8 cellular contexts compared by ENCODE assay signal in genomic region chr20:13105864-13106457, GRCh38.
DNase-seq lines count a peak whose midpoint lies in the region; ATAC-seq and TF ChIP-seq lines count a peak whose summit lies in the region.

No MANE protein-coding gene starts in this region.

- H3K9ac ChIP-seq in MM.1S (ENCODE audit: low read length): no peak overlapping the region

- no peaks in the 10 kb centered on the region for H3K9me2 ChIP-seq in MM.1S (replicated peaks; ENCODE audit: insufficient read depth, low read length)

- H3K4me1 ChIP-seq in MM.1S (ENCODE audit: low read length) (no peaks in the 10 kb centered on the region), vagina (peaks cover 6% of the 10 kb centered on the region)

- no peaks in the 10 kb centered on the region for H3K79me2 ChIP-seq in MM.1S (ENCODE audit: low read length)

- H3K4me2 ChIP-seq in MM.1S (ENCODE audit: low read depth, low read length): no peak overlapping the region

- no peaks in the 10 kb centered on the region for H3F3A ChIP-seq in MM.1S (ENCODE audit: insufficient read depth, low read length)

- H3K27ac ChIP-seq in MM.1S (ENCODE audit: low read length) (no peak overlapping the region), vagina (no peak overlapping the region)

- H3K9me3 ChIP-seq in MM.1S (replicated peaks; ENCODE audit: insufficient read depth, low read length) (no peaks in the 10 kb centered on the region), vagina (no peaks in the 10 kb centered on the region)

- H3K36me3 ChIP-seq in MM.1S (replicated peaks; ENCODE audit: insufficient read depth, low read length) (no peaks in the 10 kb centered on the region), vagina (no peaks in the 10 kb centered on the region)

- ATAC-seq in GM18498 (IDR thresholded peaks at IDR 0.05; ENCODE audit: unreplicated experiment): no peak
- no peak for ATAC-seq in HG03095 (IDR thresholded peaks at IDR 0.05; ENCODE audit: unreplicated experiment)

- no peaks in the 10 kb centered on the region for H4K20me1 ChIP-seq in MM.1S (ENCODE audit: insufficient read depth, low read length)

- no peaks in the 10 kb centered on the region for H3K27me3 ChIP-seq in MM.1S (replicated peaks; ENCODE audit: insufficient read depth, low read length)
- no peaks in the 10 kb centered on the region for H3K27me3 ChIP-seq in vagina

- intact Hi-C loops in vagina (cut with DNase I): loop anchor here (10.0 kb wide), 1 partner anchor 141 kb away; no protein-coding TSS in a partner anchor

- TF ChIP-seq POLR2A in vagina (IDR thresholded peaks at IDR 0.05): no peak

- peak; percentile 67 for TF ChIP-seq CTCF in MM.1S (IDR thresholded peaks at IDR 0.05; ENCODE audit: low read length)
- peak; percentile 33; the same call in 1 of the 2 replicates for TF ChIP-seq CTCF in WI38 (IDR thresholded peaks at IDR 0.05; ENCODE audit: low read depth, low read length)
- TF ChIP-seq CTCF in vagina (IDR thresholded peaks at IDR 0.05): peak; percentile 24 to 78 (median 65)

- DNase-seq in ELR (ENCODE audit: low read depth) (peak; percentile 58), MM.1S (peak; percentile 57), inferior parietal cortex (ENCODE audit: extremely low spot score) (peak; percentile 79), vagina (ENCODE audit: extremely low spot score in 2 of 2) (no peak)
- DNase-seq in activated CD4-positive, alpha-beta T cell treated with anti-CD3 and anti-CD28 coated beads for 1 hour: no peak

- H3K4me3 ChIP-seq in MM.1S (ENCODE audit: low read length): no peak overlapping the region
- H3K4me3 ChIP-seq in WI38 (ENCODE audit: low read depth, low read length): no peak overlapping the region
- no peak overlapping the region for H3K4me3 ChIP-seq in vagina

- H2AFZ ChIP-seq in MM.1S (ENCODE audit: low read length): no peak overlapping the region

Comparison
In these comparisons a context has a peak if more than half of its experiments do, and no peak if none do; other contexts are left out.
1. DNase-seq: peak in ELR (single experiment), MM.1S (single experiment) and inferior parietal cortex (single experiment); none in vagina (0 of 2) and activated CD4-positive, alpha-beta T cell treated with anti-CD3 and anti-CD28 coated beads for 1 hour (single experiment).
2. Peak in every context shown above with its lines, with median percentiles within 50 percentile points of each other: CTCF ChIP-seq.